Comparison of ENCODE assay signal across 14 cellular contexts in genomic region chr12:125081427-125081826, GRCh38. TPM values are rescaled to one million over a fixed set of nuclear protein-coding genes. Genes with fewer than 3 reads are reported as not detected.
A peak's percentile ranks its signal among the peaks of the same experiment; 100 is the strongest.
DNase-seq lines count a peak whose midpoint lies in the region; ATAC-seq, FAIRE-seq and TF ChIP-seq lines count a peak whose summit lies in the region.
"Had no signal": no experiment of that assay in that cellular context is flagged by ENCODE, and none has a peak within 500 bp of the region (broad histone marks: within the 10 kb centered on the region; RNA-seq: fewer than 3 reads in every experiment).

No MANE protein-coding gene starts in this region.

- no peak for TF ChIP-seq POLR2A in esophagus muscularis mucosa (IDR thresholded peaks at IDR 0.05; ENCODE audit: low read depth)

- no peak for TF ChIP-seq CTCF in esophagus muscularis mucosa (IDR thresholded peaks at IDR 0.05)

- no peak for TF ChIP-seq EP300 in esophagus muscularis mucosa (IDR thresholded peaks at IDR 0.05)

- intact Hi-C loops in esophagus muscularis mucosa (cut with DNase I) = no loop called here

- peak; percentile 89 for FAIRE-seq in islet of Langerhans (lab: Jason Lieb, UNC)
- FAIRE-seq: TTC549 had no signal

- peaks cover 28 to 93% (median 43%) of the 10 kb centered on the region in 4 donors for H3K36me3 ChIP-seq in esophagus muscularis mucosa

- no peaks in the 10 kb centered on the region for H3K4me1 ChIP-seq in esophagus muscularis mucosa

- H3K27ac ChIP-seq in esophagus muscularis mucosa (replicated peaks in 1 of 4) = no peak overlapping the region

- no peaks in the 10 kb centered on the region for H3K9me3 ChIP-seq in esophagus muscularis mucosa

- no peak overlapping the region for H3K4me3 ChIP-seq in esophagus muscularis mucosa

- 95% methylated on average over 11 of the region's 11 CpGs for WGBS in esophagus muscularis mucosa

- DNase-seq in DMS153 treated with DMSO at 0.1 percent for 48 hours (lab: John Stamatoyannopoulos, UW; ENCODE audit: unreplicated experiment) (peak; percentile 96), NCI-H146 (lab: John Stamatoyannopoulos, UW) (peak; percentile 97), NCI-H526 (lab: John Stamatoyannopoulos, UW) (peak; percentile 96 to 99), C1 segment of cervical spinal cord (lab: John Stamatoyannopoulos, UW) (no peak), NCI-H446 treated with DMSO at 0.1 percent for 48 hours (lab: John Stamatoyannopoulos, UW) (no peak), esophagus muscularis mucosa (ENCODE audit: extremely low spot score) (no peak)
- DNase-seq: activated naive CD4-positive, alpha-beta T cell treated with anti-CD3 and anti-CD28 coated beads for 36 hours; natural killer cell; NCI-H524 treated with DMSO at 0.1 percent for 48 hours; Right ventricle myocardium superior; stimulated activated CD4-positive, alpha-beta T cell treated with anti-CD3 and anti-CD28 coated beads, Interleukin-2, amount 100 ng/mL, for 24 hours had no signal

- ATAC-seq in GM21723 (IDR thresholded peaks at IDR 0.05; ENCODE audit: unreplicated experiment) = no peak
- ATAC-seq: natural killer cell had no signal

- H3K27me3 ChIP-seq in esophagus muscularis mucosa = no peaks in the 10 kb centered on the region

RNA-seq across cellular contexts. Expression of gene AACS, which starts 16.2 kb away (rescaled TPM):
- total RNA-seq in esophagus muscularis mucosa = 10 to 100 TPM; 10.2 to 16.7 (median 13.9) TPM

Comparison
In these comparisons a context has a peak if more than half of its experiments do, and no peak if none do; other contexts are left out.
1. DNase-seq: peak in DMS153 treated with DMSO at 0.1 percent for 48 hours (single experiment), NCI-H146 (single experiment) and NCI-H526 (2 of 2); none in C1 segment of cervical spinal cord (0 of 14), NCI-H446 treated with DMSO at 0.1 percent for 48 hours (single experiment) and esophagus muscularis mucosa (single experiment).